ENCODE assay signal across 4 cellular contexts in the genomic region with DNA sequence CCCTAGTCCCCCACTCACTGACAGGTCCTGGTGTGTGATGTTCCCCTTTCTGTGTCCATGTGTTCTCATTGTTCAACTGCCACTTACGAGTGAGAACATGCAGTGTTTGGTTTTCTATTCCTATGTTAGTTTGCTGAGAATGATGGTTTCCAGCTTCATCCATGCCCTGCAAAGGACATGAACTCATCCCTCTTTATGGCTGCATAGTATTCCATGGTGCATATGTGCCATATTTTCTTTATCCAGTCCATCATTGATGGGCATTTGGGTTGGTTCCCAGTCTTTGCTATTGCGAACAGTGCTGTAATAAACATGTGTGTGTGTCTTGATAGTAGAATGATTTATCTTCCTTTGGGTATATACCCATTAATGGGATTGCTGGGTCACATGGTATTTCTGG. TPM values are rescaled to one million over a fixed set of nuclear protein-coding genes. Genes with fewer than 3 reads are reported as not detected.
DNase-seq lines count a peak whose midpoint lies in the region; ATAC-seq, FAIRE-seq and TF ChIP-seq lines count a peak whose summit lies in the region.
"Not testable (repeated sequence)": the region's sequence is repeated elsewhere in the genome, so short reads cannot be mapped to it uniquely, and the experiment has no call there.
"Had no signal": no experiment of that assay in that cellular context is flagged by ENCODE, and none has a peak within 500 bp of the region (broad histone marks: within the 10 kb centered on the region; RNA-seq: fewer than 3 reads in every experiment).

No MANE protein-coding gene starts in this region.

- TF ChIP-seq CTCF in HEK293 (tag by site-specific recombination; IDR thresholded peaks at IDR 0.05); K562 (IDR thresholded peaks at IDR 0.05 in 2 of 3, conservative IDR thresholded peaks at IDR 0.05 in 1 of 3; ENCODE audit: insufficient read depth in 2 of 3, low read depth in 1 of 3, low read length in 3 of 3); endothelial cell (IDR thresholded peaks at IDR 0.05; ENCODE audit: unreplicated experiment): not testable (repeated sequence)

- H3K27ac ChIP-seq in HEK293 (ENCODE audit: extremely low read depth, low read depth, low read length); K562 (ENCODE audit: extremely low read depth, low read depth, low read length): not testable (repeated sequence)

- H3K36me3 Mint-ChIP-seq in endothelial cell (ENCODE audit: low read depth, unreplicated experiment), result peaks cover 27% of the 10 kb centered on the region

- ATAC-seq in K562, result not testable (repeated sequence)

- FAIRE-seq in K562 (lab: Jason Lieb, UNC), result not testable (repeated sequence)

- peak overlapping the region; percentile 47 for H3K4me3 Mint-ChIP-seq in endothelial cell (ENCODE audit: unreplicated experiment)

- 69% methylated on average over 2 of the region's 2 CpGs for WGBS in K562 (ENCODE audit: insufficient coverage, low coverage, missing lambda C conversion rate)

- H3K79me2 ChIP-seq in K562 (ENCODE audit: control insufficient read depth, insufficient read depth, low read length), result not testable (repeated sequence)

- CTCF ChIA-PET in HEK293 (lab: Yijun Ruan, JAX); K562 (lab: Yijun Ruan, JAX; ENCODE audit: low intra/inter-chr PET ratio): not testable (repeated sequence)

- not testable (repeated sequence) for DNase-seq in K562 (ENCODE audit: extremely low read depth in 1 of 4, low spot score in 3 of 4); endothelial cell (ENCODE audit: low spot score)

- not testable (repeated sequence) for H3K27me3 ChIP-seq in K562 (ENCODE audit: control insufficient read depth in 2 of 2, insufficient read depth in 2 of 2, low read length in 2 of 2)

- H3K27ac Mint-ChIP-seq in endothelial cell (ENCODE audit: unreplicated experiment), result not testable (repeated sequence)

- not testable (repeated sequence) for H2AFZ ChIP-seq in K562 (ENCODE audit: low read depth, low read length)

- not testable (repeated sequence) for H3K4me1 ChIP-seq in HEK293 (ENCODE audit: control insufficient read depth, insufficient read depth, low read length); K562 (replicated peaks in 1 of 2; ENCODE audit: control insufficient read depth in 2 of 2, insufficient read depth in 2 of 2, low read length in 2 of 2)

- not testable (repeated sequence) for H3K9ac ChIP-seq in K562 (ENCODE audit: insufficient read depth in 1 of 2, low read depth in 2 of 2, low read length in 2 of 2)

- POLR2A ChIA-PET in HEK293 (lab: Yijun Ruan, JAX); K562 (lab: Yijun Ruan, JAX): not testable (repeated sequence)

- not testable (repeated sequence) for H3K36me3 ChIP-seq in HEK293 (ENCODE audit: control insufficient read depth in 2 of 2, insufficient read depth in 1 of 2, low read length in 2 of 2); K562 (ENCODE audit: control insufficient read depth, insufficient read depth, low read length)

- intact Hi-C loops in K562 (cut with micrococcal nuclease), result not testable (repeated sequence)

- not testable (repeated sequence) for H3K27me3 Mint-ChIP-seq in endothelial cell (ENCODE audit: unreplicated experiment)

- not testable (repeated sequence) for BruUV-seq in K562 (replicated peaks; lab: Mats Ljungman, UMichigan)

- not testable (repeated sequence) for H3K4me1 Mint-ChIP-seq in endothelial cell (ENCODE audit: unreplicated experiment)

- H4K20me1 ChIP-seq in K562 (replicated peaks; ENCODE audit: control insufficient read depth, insufficient read depth, low read length), result not testable (repeated sequence)

- in situ Hi-C loops in K562 (cut with MboI), result not testable (repeated sequence)

- not testable (repeated sequence) for TF ChIP-seq EP300 in K562 (IDR thresholded peaks at IDR 0.05; ENCODE audit: low read length)

- TF ChIP-seq POLR2A in K562 (conservative IDR thresholded peaks at IDR 0.05), result not testable (repeated sequence)

- TF ChIP-seq RAD21 in K562 (CRISPR knock-in tag; conservative IDR thresholded peaks at IDR 0.05 in 1 of 2, IDR thresholded peaks at IDR 0.05 in 1 of 2), result not testable (repeated sequence)

- H3K4me3 ChIP-seq in HEK293 (ENCODE audit: low read depth, low read length); K562: not testable (repeated sequence)

- H3K9me3 Mint-ChIP-seq in endothelial cell (ENCODE audit: unreplicated experiment), result not testable (repeated sequence)

- not testable (repeated sequence) for H3K9me1 ChIP-seq in K562 (ENCODE audit: control insufficient read depth, insufficient read depth, low read length)

- H3K4me2 ChIP-seq in K562 (ENCODE audit: insufficient read depth, low read length), result not testable (repeated sequence)

- H3K9me3 ChIP-seq in HEK293 (ENCODE audit: control insufficient read depth, insufficient read depth, low read depth, low read length); K562 (replicated peaks; ENCODE audit: control insufficient read depth, insufficient read depth, low read depth, low read length): not testable (repeated sequence)

TF ChIP-seq in HEK293, 187 proteins besides CTCF, POLR2A, EP300 and RAD21:
- TF ChIP-seq ZNF146 (tag by site-specific recombination; IDR thresholded peaks at IDR 0.05), result peak; percentile 57
TF ChIP-seq in HEK293: peak in this region for 1; not testable (repeated sequence) for 186.

TF ChIP-seq in K562, 482 proteins besides CTCF, POLR2A, EP300 and RAD21:
- TF ChIP-seq ZNF146 (CRISPR knock-in tag; IDR thresholded peaks at IDR 0.05; ENCODE audit: unreplicated experiment), result peak; percentile 68

RNA-seq across cellular contexts. Expression of a gene that starts 28.1 kb away (rescaled TPM):
- total RNA-seq in K562 (2011; cell fraction: chromatin; rRNA removed; ENCODE audit: low replicate concordance), result 5.6 and 8.3 TPM in 2 replicates
- total RNA-seq in K562 (2011; cell fraction: nucleolus; rRNA removed), result 1.6 and 2.3 TPM in 2 replicates
- total RNA-seq in K562 (2011; cell fraction: nucleoplasm; rRNA removed), result 2.6 and 8.1 TPM in 2 replicates
- total RNA-seq in K562 (2014; rRNA removed) (2.3 and 2.4 TPM in 2 replicates), K562 (2014; rRNA removed; fragmentation: Illumina TruSeq; extraction: Trizol) (4.7 and 6.2 TPM in 2 replicates), K562 (2015; rRNA removed; fragmentation: Illumina TruSeq; extraction: Trizol) (4.0 and 4.5 TPM in 2 replicates), K562 (2021) (3.6 and 5.8 TPM in 2 replicates), endothelial cell (ENCODE audit: unreplicated experiment) (17.4 TPM)
- polyA plus RNA-seq in K562 (2011; rRNA removed) (2.3 and 5.9 TPM in 2 replicates), K562 (2014; fragmentation: Illumina TruSeq; extraction: Trizol) (3.2 and 3.9 TPM in 2 replicates), K562 (2014; fragmentation: Nextera tagmentation; extraction: Ambion mirVana) (1 to 10 TPM; 1.3 to 2.1 TPM), K562 (2014; rRNA removed) (3.3 and 3.5 TPM in 2 replicates)
- 0.93 and 0.97 TPM in 2 replicates for polyA plus RNA-seq in K562 (2011; cell fraction: cytosol; rRNA removed)
- polyA plus RNA-seq in K562 (2011; cell fraction: nucleus; rRNA removed), result 5.2 and 8.2 TPM in 2 replicates
- 3.0 and 4.3 TPM in 2 replicates for polyA plus RNA-seq in K562 (2012)
- polyA minus RNA-seq in K562 (2011; rRNA and poly(A)+ RNA removed), result 3.0 and 4.2 TPM in 2 replicates
- 1.4 and 5.5 TPM in 2 replicates for polyA minus RNA-seq in K562 (2011; cell fraction: cytosol; rRNA and poly(A)+ RNA removed)
- 5.0 and 5.3 TPM in 2 replicates for polyA minus RNA-seq in K562 (2011; cell fraction: nucleus; rRNA and poly(A)+ RNA removed)
- polyA plus RNA-seq: CD14-positive monocyte had no signal
